13 cellular contexts compared by ENCODE assay signal in genomic region chr4:95572304-95572991, GRCh38. TPM values are rescaled to one million over a fixed set of nuclear protein-coding genes. Genes with fewer than 3 reads are reported as not detected.
DNase-seq lines count a peak whose midpoint lies in the region; TF ChIP-seq lines count a peak whose summit lies in the region.
"Had no signal": no experiment of that assay in that cellular context is flagged by ENCODE, and none has a peak within 500 bp of the region (broad histone marks: within the 10 kb centered on the region; RNA-seq: fewer than 3 reads in every experiment).

No MANE protein-coding gene starts in this region.

- 53 to 66% (median 57%) methylated on average over 3 to 6 of the region's 6 CpGs for WGBS in adrenal gland, 4 donors
- 55% methylated on average over 6 of the region's 6 CpGs for WGBS in hepatocyte (ENCODE audit: low lambda C conversion rate, missing lambda C conversion rate)
- 47 to 58% methylated on average over 5 to 6 of the region's 6 CpGs for WGBS in tibial nerve, 2 donors

- TF ChIP-seq POLR2A in adrenal gland (IDR thresholded peaks at IDR 0.05) (no peak), tibial nerve (IDR thresholded peaks at IDR 0.05) (no peak)

- no peaks in the 10 kb centered on the region for H3K79me2 ChIP-seq in hepatocyte

- H3K4me3 ChIP-seq in adrenal gland (no peak overlapping the region), hepatocyte (no peak overlapping the region), tibial nerve (no peak overlapping the region)

- H3K27me3 ChIP-seq in adrenal gland (no peaks in the 10 kb centered on the region), hepatocyte (no peaks in the 10 kb centered on the region), tibial nerve (no peaks in the 10 kb centered on the region)

- no peaks in the 10 kb centered on the region for H4K20me1 ChIP-seq in hepatocyte (ENCODE audit: insufficient read depth, poor library complexity, severe bottlenecking)

- TF ChIP-seq CTCF in adrenal gland (IDR thresholded peaks at IDR 0.05): no peak
- no peak for TF ChIP-seq CTCF in hepatocyte (IDR thresholded peaks at IDR 0.05; ENCODE audit: poor library complexity)
- TF ChIP-seq CTCF in tibial nerve (IDR thresholded peaks at IDR 0.05): no peak

- no peaks in the 10 kb centered on the region for H3K9me2 ChIP-seq in hepatocyte (replicated peaks; ENCODE audit: insufficient read depth)

- no peak for TF ChIP-seq EP300 in tibial nerve (IDR thresholded peaks at IDR 0.05)

- no peak overlapping the region for H3K27ac ChIP-seq in adrenal gland
- no peak overlapping the region for H3K27ac ChIP-seq in hepatocyte
- H3K27ac ChIP-seq in tibial nerve: no peak overlapping the region

- peak in 2 of 3 experiments; percentile 5 to 54 for DNase-seq in NCI-H1417 (lab: John Stamatoyannopoulos, UW)
- no peak for DNase-seq in NCI-H1417 treated with DMSO at 0.1 percent for 48 hours (lab: John Stamatoyannopoulos, UW)
- DNase-seq in adrenal gland: peak in 6 of 7 donors; percentile 24 to 75 (median 64)
- DNase-seq in hepatocyte (ENCODE audit: low spot score): peak; percentile 68
- peak; percentile 17 to 52 for DNase-seq in tibial nerve (ENCODE audit: low spot score in 2 of 2)
- DNase-seq in stimulated activated CD8-positive, alpha-beta memory T cell treated with anti-CD3 and anti-CD28 coated beads, Interleukin-4, amount 100 ng/mL, for 48 hours: no peak
- DNase-seq in COLO668 (lab: John Stamatoyannopoulos, UW; ENCODE audit: unreplicated experiment): no peak
- DNase-seq in effector CD4-positive, alpha-beta T cell: no peak
- DNase-seq: activated CD4-positive, alpha-beta T cell treated with anti-CD3 and anti-CD28 coated beads, Interleukin-2, amount 50 U/mL, for 48 hours; NK-92 treated with Interleukin-12 subunit alpha and Interleukin-12 subunit beta, amount 100 ng/mL, for 24 hours; stimulated activated CD4-positive, alpha-beta T cell treated with anti-CD3 and anti-CD28 coated beads, Interleukin-12 subunit alpha, Interleukin-12 subunit beta, amount 100 ng/mL, for 4 hours; substantia nigra had no signal

- intact Hi-C loops in adrenal gland (cut with DNase I): no loop called here

- H3K36me3 ChIP-seq in adrenal gland (replicated peaks in 1 of 2) (no peaks in the 10 kb centered on the region), hepatocyte (replicated peaks; ENCODE audit: insufficient read depth, low read depth) (no peaks in the 10 kb centered on the region), tibial nerve (no peaks in the 10 kb centered on the region)

- H2AFZ ChIP-seq in hepatocyte: no peak overlapping the region

- H3K9me3 ChIP-seq in adrenal gland (replicated peaks in 1 of 3) (peaks cover 0 to 3% (median 0%) of the 10 kb centered on the region in 3 donors), hepatocyte (ENCODE audit: low read depth) (no peaks in the 10 kb centered on the region), tibial nerve (peaks cover 0 to 32% (median 0%) of the 10 kb centered on the region in 4 donors)

- H3K4me1 ChIP-seq in adrenal gland (replicated peaks in 1 of 2) (no peaks in the 10 kb centered on the region), hepatocyte (ENCODE audit: insufficient read depth) (no peaks in the 10 kb centered on the region), tibial nerve (no peaks in the 10 kb centered on the region)

- peak overlapping the region; percentile 53 for H3K4me2 ChIP-seq in hepatocyte

RNA-seq across cellular contexts. Expression of gene UNC5C, which starts 23.7 kb away (rescaled TPM):
- total RNA-seq in adrenal gland (10 to 100 TPM; 16.1 to 33.5 (median 30.3) TPM), hepatocyte (15.9 and 16.0 TPM in 2 replicates), tibial nerve (1 to 10 TPM; 1.2 to 5.0 (median 3.0) TPM)
- polyA plus RNA-seq in adrenal gland (1 to 10 TPM; 4.7 to 9.6 (median 5.0) TPM), hepatocyte (3.5 and 6.9 TPM in 2 replicates)
- polyA plus RNA-seq: keratinocyte had no signal

Comparison
In these comparisons a context has a peak if more than half of its experiments do, and no peak if none do; other contexts are left out.
1. DNase-seq: peak in NCI-H1417 (2 of 3), adrenal gland (6 of 7), hepatocyte (single experiment) and tibial nerve (2 of 2); none in NCI-H1417 treated with DMSO at 0.1 percent for 48 hours (single experiment), stimulated activated CD8-positive, alpha-beta memory T cell treated with anti-CD3 and anti-CD28 coated beads, Interleukin-4, amount 100 ng/mL, for 48 hours (single experiment), COLO668 (single experiment) and effector CD4-positive, alpha-beta T cell (single experiment).